Comparison of ENCODE assay signal across 9 cellular contexts in the genomic region with DNA sequence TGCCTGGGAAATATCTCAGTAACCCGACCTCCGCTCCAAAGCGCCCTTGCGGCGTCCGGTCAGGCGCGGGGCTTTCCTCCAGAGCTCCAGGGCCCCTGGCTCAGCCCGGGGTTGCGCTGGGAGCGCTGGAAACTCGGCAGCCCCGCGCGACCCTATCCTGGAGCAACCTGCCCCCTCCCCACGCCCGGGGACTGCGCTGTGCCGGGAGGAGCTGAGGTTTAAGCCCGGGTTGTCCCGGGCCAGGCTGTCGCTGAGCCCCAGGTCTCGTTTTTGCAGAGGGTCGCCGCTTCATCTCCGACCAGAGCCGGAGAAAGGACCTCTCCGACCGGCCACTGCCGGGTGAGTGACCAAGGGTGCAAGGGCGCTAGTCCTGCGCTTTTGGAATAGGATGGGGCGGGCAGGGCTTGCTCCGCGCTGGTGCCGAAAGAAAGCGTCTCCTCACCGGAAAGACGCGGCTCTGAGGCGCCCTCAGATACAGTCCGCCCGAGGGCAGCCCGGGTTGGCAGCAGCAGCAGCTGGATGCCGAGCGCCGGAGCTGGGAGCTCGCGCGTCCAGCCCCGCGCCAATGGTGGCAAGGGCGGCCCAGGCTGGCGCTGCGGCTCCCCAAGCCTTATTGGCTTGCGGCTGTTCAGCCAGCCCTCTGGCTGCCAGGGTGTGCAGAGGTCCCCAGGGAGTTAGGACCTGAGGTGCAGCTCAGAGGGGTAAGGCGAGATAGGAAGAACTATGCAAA. TPM values are rescaled to one million over a fixed set of nuclear protein-coding genes. Genes with fewer than 3 reads are reported as not detected.
DNase-seq lines count a peak whose midpoint lies in the region; ATAC-seq, FAIRE-seq and TF ChIP-seq lines count a peak whose summit lies in the region.
"Had no signal": no experiment of that assay in that cellular context is flagged by ENCODE, and none has a peak within 500 bp of the region (broad histone marks: within the 10 kb centered on the region; RNA-seq: fewer than 3 reads in every experiment).

No MANE protein-coding gene starts in this region.

- no peak for TF ChIP-seq EP300 in K562 (IDR thresholded peaks at IDR 0.05; ENCODE audit: low read length)

- POLR2A ChIA-PET in K562 (lab: Yijun Ruan, JAX): interaction anchor here (0.6 kb wide), 1 partner anchor 58 kb away, joined by 3 read pairs; no protein-coding TSS in a partner anchor

- DNase-seq in GM06990 (ENCODE audit: extremely low read depth, insufficient read length) (peak; percentile 64), HAP-1 (ENCODE audit: low spot score in 2 of 2) (peak; percentile 31 to 66), MG63 (peak; percentile 85), T-helper 9 cell (peak; percentile 41), K562 (ENCODE audit: extremely low read depth in 1 of 4, low spot score in 3 of 4) (no peak), skeletal muscle cell (ENCODE audit: low read depth) (peak; percentile 15), 8988T (no peak)

- TF ChIP-seq POLR2A in K562 (conservative IDR thresholded peaks at IDR 0.05): no peak

- H3K36me3 ChIP-seq in GM06990 (ENCODE audit: control insufficient read depth, insufficient read depth, low read length) (no peaks in the 10 kb centered on the region), HAP-1 (replicated peaks) (0 out of 2 replicates have a peak, but pooled peaks cover 3% of the 10 kb centered on the region), MG63 (no peaks in the 10 kb centered on the region), K562 (ENCODE audit: control insufficient read depth, insufficient read depth, low read length) (no peaks in the 10 kb centered on the region)

- H3K27me3 ChIP-seq in GM06990 (replicated peaks; ENCODE audit: control insufficient read depth, insufficient read depth, low read length): no peaks in the 10 kb centered on the region; the same call in 1 of the 2 replicates
- peaks cover 36% of the 10 kb centered on the region for H3K27me3 ChIP-seq in HAP-1 (ENCODE audit: low read depth)
- peaks cover 8% of the 10 kb centered on the region for H3K27me3 ChIP-seq in MG63
- peaks cover 4 to 13% of the 10 kb centered on the region in 2 experiments; a peak in 3 of 5 replicates for H3K27me3 ChIP-seq in K562 (ENCODE audit: control insufficient read depth in 2 of 2, insufficient read depth in 2 of 2, low read length in 2 of 2)

- peak; percentile 49 for ATAC-seq in K562

- TF ChIP-seq RAD21 in K562 (CRISPR knock-in tag; conservative IDR thresholded peaks at IDR 0.05 in 1 of 2, IDR thresholded peaks at IDR 0.05 in 1 of 2): no peak

- no peaks in the 10 kb centered on the region for H3K79me2 ChIP-seq in K562 (ENCODE audit: control insufficient read depth, insufficient read depth, low read length)

- H4K20me1 ChIP-seq in K562 (replicated peaks; ENCODE audit: control insufficient read depth, insufficient read depth, low read length): no peaks in the 10 kb centered on the region

- H3K4me2 ChIP-seq in K562 (ENCODE audit: insufficient read depth, low read length): no peak overlapping the region

- WGBS in K562 (ENCODE audit: insufficient coverage, low coverage, missing lambda C conversion rate): 11% methylated on average over 17 of the region's 57 CpGs

- in situ Hi-C loops in HAP-1 (cut with MboI; ENCODE audit: low sequenced_read_pairs): no loop called here
- in situ Hi-C loops in K562 (cut with MboI): no loop called here

- H3K4me3 ChIP-seq in GM06990 (replicated peaks; ENCODE audit: low read depth, low read length) (peak overlapping the region; percentile 76), HAP-1 (peak overlapping the region; percentile 48), MG63 (peak overlapping the region; percentile 59), K562 (0 out of 2 replicates have a peak overlapping the region, but pooled peaks have one; percentile 6), iPS-11a (ENCODE audit: low read depth, low read length) (peak overlapping the region; percentile 56), skeletal muscle cell (ENCODE audit: low read depth, low read length) (peak overlapping the region; percentile 67)

- no peak overlapping the region for H2AFZ ChIP-seq in K562 (ENCODE audit: low read depth, low read length)

- intact Hi-C loops in K562 (cut with micrococcal nuclease): no loop called here

- no peak for FAIRE-seq in K562 (lab: Jason Lieb, UNC)
- FAIRE-seq: islet of Langerhans had no signal

- H3K27ac ChIP-seq in K562 (ENCODE audit: extremely low read depth, low read depth, low read length): no peak overlapping the region

- TF ChIP-seq CTCF in GM06990 (IDR thresholded peaks at IDR 0.05; ENCODE audit: insufficient read depth, low read length, poor library complexity, severe bottlenecking) (no peak), K562 (IDR thresholded peaks at IDR 0.05 in 2 of 3, conservative IDR thresholded peaks at IDR 0.05 in 1 of 3; ENCODE audit: insufficient read depth in 2 of 3, low read depth in 1 of 3, low read length in 3 of 3) (no peak)

- peaks cover 2% of the 10 kb centered on the region; the same call in 1 of the 2 replicates for H3K4me1 ChIP-seq in HAP-1
- H3K4me1 ChIP-seq in K562 (replicated peaks in 1 of 2; ENCODE audit: control insufficient read depth in 2 of 2, insufficient read depth in 2 of 2, low read length in 2 of 2): peaks cover 0 to 8% of the 10 kb centered on the region in 2 experiments; a peak in 2 of 5 replicates

- H3K9ac ChIP-seq in K562 (ENCODE audit: insufficient read depth in 1 of 2, low read depth in 2 of 2, low read length in 2 of 2): no peak overlapping the region; a peak in 1 of 4 replicates

- H3K9me3 ChIP-seq in HAP-1 (peaks cover 2% of the 10 kb centered on the region), MG63 (no peaks in the 10 kb centered on the region), K562 (replicated peaks; ENCODE audit: control insufficient read depth, insufficient read depth, low read depth, low read length) (no peaks in the 10 kb centered on the region)

- CTCF ChIA-PET in K562 (lab: Yijun Ruan, JAX; ENCODE audit: low intra/inter-chr PET ratio): no interaction called here

- no peaks in the 10 kb centered on the region for H3K9me1 ChIP-seq in K562 (ENCODE audit: control insufficient read depth, insufficient read depth, low read length)

- no TSS peak for BruUV-seq in K562 (replicated peaks; lab: Mats Ljungman, UMichigan)

RNA-seq across cellular contexts. Expression of a gene that starts 1.5 kb away (rescaled TPM):
- 1.1 and 6.6 TPM in 2 replicates for total RNA-seq in MG63 (2014; rRNA removed; shearing (Covaris generic); ENCODE audit: low replicate concordance)
- total RNA-seq in K562 (2011; cell fraction: chromatin; rRNA removed; ENCODE audit: low replicate concordance): 0.14 TPM in 1 of 2 replicates, not detected in the other
- total RNA-seq in K562 (2011; cell fraction: nucleolus; rRNA removed): 0.13 TPM in 1 of 2 replicates, not detected in the other
- total RNA-seq in K562 (2011; cell fraction: nucleoplasm; rRNA removed): not detected in 2 replicates
- 0.23 TPM in 1 of 2 replicates, not detected in the other for total RNA-seq in K562 (2014; rRNA removed)
- total RNA-seq in K562 (2014; rRNA removed; fragmentation: Illumina TruSeq; extraction: Trizol): 0.11 and 0.13 TPM in 2 replicates
- 0.11 and 0.40 TPM in 2 replicates for total RNA-seq in K562 (2015; rRNA removed; fragmentation: Illumina TruSeq; extraction: Trizol)
- total RNA-seq in K562 (2021): 0.11 TPM in 2 replicates
- 0.05 and 0.14 TPM in 2 replicates for polyA plus RNA-seq in K562 (2011; rRNA removed)
- polyA plus RNA-seq in K562 (2011; cell fraction: cytosol; rRNA removed): 0.04 and 0.07 TPM in 2 replicates
- 0.04 TPM in 1 of 2 replicates, not detected in the other for polyA plus RNA-seq in K562 (2011; cell fraction: nucleus; rRNA removed)
- 0.05 and 5.1 TPM in 2 replicates for polyA plus RNA-seq in K562 (2012)
- 0.06 TPM in 1 of 2 replicates, not detected in the other for polyA plus RNA-seq in K562 (2014; fragmentation: Illumina TruSeq; extraction: Trizol)
- under 1 TPM; 0.10 to 0.21 TPM for polyA plus RNA-seq in K562 (2014; fragmentation: Nextera tagmentation; extraction: Ambion mirVana)
- 0.16 TPM in 1 of 2 replicates, not detected in the other for polyA plus RNA-seq in K562 (2014; rRNA removed)
- polyA minus RNA-seq in K562 (2011; rRNA and poly(A)+ RNA removed): 0.04 TPM in 1 of 2 replicates, not detected in the other
- polyA minus RNA-seq in K562 (2011; cell fraction: cytosol; rRNA and poly(A)+ RNA removed): not detected in 2 replicates
- polyA minus RNA-seq in K562 (2011; cell fraction: nucleus; rRNA and poly(A)+ RNA removed): not detected in 2 replicates

RNA-seq across cellular contexts. Expression of a gene that starts 26.0 kb away (rescaled TPM):
- 45.6 and 97.8 TPM in 2 replicates for total RNA-seq in MG63 (2014; rRNA removed; shearing (Covaris generic); ENCODE audit: low replicate concordance)
- total RNA-seq in K562 (2011; cell fraction: chromatin; rRNA removed; ENCODE audit: low replicate concordance): 17.7 and 49.9 TPM in 2 replicates
- 12.3 and 64.0 TPM in 2 replicates for total RNA-seq in K562 (2011; cell fraction: nucleolus; rRNA removed)
- 23.7 and 48.0 TPM in 2 replicates for total RNA-seq in K562 (2011; cell fraction: nucleoplasm; rRNA removed)
- total RNA-seq in K562 (2014; rRNA removed) (9.4 and 10.1 TPM in 2 replicates), K562 (2014; rRNA removed; fragmentation: Illumina TruSeq; extraction: Trizol) (31.5 and 35.8 TPM in 2 replicates), K562 (2015; rRNA removed; fragmentation: Illumina TruSeq; extraction: Trizol) (24.9 and 27.7 TPM in 2 replicates), K562 (2021) (20.1 and 24.5 TPM in 2 replicates)
- polyA plus RNA-seq in K562 (2011; rRNA removed) (25.4 and 26.3 TPM in 2 replicates), K562 (2014; fragmentation: Illumina TruSeq; extraction: Trizol) (22.8 and 26.7 TPM in 2 replicates), K562 (2014; fragmentation: Nextera tagmentation; extraction: Ambion mirVana) (10 to 100 TPM; 46.5 to 66.1 TPM), K562 (2014; rRNA removed) (16.4 and 20.3 TPM in 2 replicates)
- 2.0 and 9.5 TPM in 2 replicates for polyA plus RNA-seq in K562 (2011; cell fraction: cytosol; rRNA removed)
- polyA plus RNA-seq in K562 (2011; cell fraction: nucleus; rRNA removed): 20.9 and 46.8 TPM in 2 replicates
- polyA plus RNA-seq in K562 (2012): 20.0 and 21.1 TPM in 2 replicates
- polyA minus RNA-seq in K562 (2011; rRNA and poly(A)+ RNA removed): 13.6 and 18.4 TPM in 2 replicates
- polyA minus RNA-seq in K562 (2011; cell fraction: cytosol; rRNA and poly(A)+ RNA removed): 15.2 and 19.9 TPM in 2 replicates
- 7.4 and 17.7 TPM in 2 replicates for polyA minus RNA-seq in K562 (2011; cell fraction: nucleus; rRNA and poly(A)+ RNA removed)

RNA-seq across cellular contexts. Expression of a gene that starts 26.2 kb away (rescaled TPM):
- total RNA-seq in MG63 (2014; rRNA removed; shearing (Covaris generic); ENCODE audit: low replicate concordance): 95.0 and 201 TPM in 2 replicates
- total RNA-seq in K562 (2011; cell fraction: chromatin; rRNA removed; ENCODE audit: low replicate concordance): 6.6 and 14.4 TPM in 2 replicates
- 3.2 and 7.4 TPM in 2 replicates for total RNA-seq in K562 (2011; cell fraction: nucleolus; rRNA removed)
- total RNA-seq in K562 (2011; cell fraction: nucleoplasm; rRNA removed): 7.9 and 8.4 TPM in 2 replicates
- total RNA-seq in K562 (2014; rRNA removed): 20.6 and 22.2 TPM in 2 replicates
- total RNA-seq in K562 (2014; rRNA removed; fragmentation: Illumina TruSeq; extraction: Trizol): 44.7 and 50.4 TPM in 2 replicates
- total RNA-seq in K562 (2015; rRNA removed; fragmentation: Illumina TruSeq; extraction: Trizol): 28.6 and 34.5 TPM in 2 replicates
- 22.8 and 23.3 TPM in 2 replicates for total RNA-seq in K562 (2021)
- 21.0 and 27.2 TPM in 2 replicates for polyA plus RNA-seq in K562 (2011; rRNA removed)
- 5.7 and 7.9 TPM in 2 replicates for polyA plus RNA-seq in K562 (2011; cell fraction: cytosol; rRNA removed)
- polyA plus RNA-seq in K562 (2011; cell fraction: nucleus; rRNA removed): 8.4 and 10.7 TPM in 2 replicates
- 22.3 and 23.0 TPM in 2 replicates for polyA plus RNA-seq in K562 (2012)
- 26.9 and 30.4 TPM in 2 replicates for polyA plus RNA-seq in K562 (2014; fragmentation: Illumina TruSeq; extraction: Trizol)
- polyA plus RNA-seq in K562 (2014; fragmentation: Nextera tagmentation; extraction: Ambion mirVana): 10 to 100 TPM; 28.5 to 33.7 TPM
- polyA plus RNA-seq in K562 (2014; rRNA removed): 21.2 and 25.4 TPM in 2 replicates
- 36.2 and 38.3 TPM in 2 replicates for polyA minus RNA-seq in K562 (2011; rRNA and poly(A)+ RNA removed)
- polyA minus RNA-seq in K562 (2011; cell fraction: cytosol; rRNA and poly(A)+ RNA removed): 16.8 and 17.5 TPM in 2 replicates
- polyA minus RNA-seq in K562 (2011; cell fraction: nucleus; rRNA and poly(A)+ RNA removed): 8.2 and 18.0 TPM in 2 replicates

Comparison
In these comparisons a context has a peak if more than half of its experiments do, and no peak if none do; other contexts are left out.
1. DNase-seq: peak in GM06990 (single experiment), HAP-1 (2 of 2), MG63 (single experiment), T-helper 9 cell (single experiment) and skeletal muscle cell (single experiment); none in K562 (0 of 4) and 8988T (single experiment).
2. H3K4me3 ChIP-seq: peak in every context shown above with its lines; median percentile 76 in GM06990; 67 in skeletal muscle cell; 59 in MG63; 56 in iPS-11a; 48 in HAP-1; 6 in K562.